ENCODE assay signal across 29 cellular contexts in the genomic region with DNA sequence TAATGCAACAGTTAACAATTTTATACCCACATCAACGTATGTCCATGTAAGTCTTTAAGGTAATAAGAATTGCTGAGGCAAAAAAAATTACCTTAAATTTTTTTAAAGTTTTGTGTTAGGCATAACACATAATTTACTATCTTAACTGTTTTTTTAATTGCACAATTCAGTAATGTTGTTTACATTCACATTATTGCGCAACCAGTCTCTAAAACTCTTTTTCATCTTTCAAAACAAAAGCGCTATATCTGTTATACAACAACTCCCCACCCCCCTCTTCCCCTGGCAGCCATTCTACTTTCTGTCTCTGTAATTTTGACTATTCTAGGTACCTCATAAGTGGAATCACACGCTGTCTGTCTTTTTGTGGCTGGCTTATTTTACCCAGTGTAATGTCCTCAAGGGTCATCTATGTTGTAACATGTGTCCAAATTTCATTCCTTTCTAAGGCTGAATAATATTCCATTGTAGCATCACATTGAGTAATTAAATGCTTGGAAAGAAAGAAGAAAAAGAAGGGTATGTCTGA.
"Had no signal": no experiment of that assay in that cellular context is flagged by ENCODE, and none has a peak within 500 bp of the region (broad histone marks: within the 10 kb centered on the region; RNA-seq: fewer than 3 reads in every experiment).

No MANE protein-coding gene starts in this region.

- H3K4me1 ChIP-seq: ascending aorta had no signal

- H3K27me3 ChIP-seq: ascending aorta, body of pancreas, Peyer's patch had no signal

- ATAC-seq: activated CD8-positive, alpha-beta T cell treated with anti-CD3 and anti-CD28 coated beads, Interleukin-2, amount 10 ng/mL, durations not matched to agents 7 days and 5 days; body of pancreas; T-helper 17 cell; WTC11 had no signal

- H3K9me3 ChIP-seq: ascending aorta, body of pancreas, Peyer's patch had no signal

- H3K4me3 ChIP-seq: ascending aorta, body of pancreas, Peyer's patch had no signal

- DNase-seq: activated CD4-positive, alpha-beta T cell treated with anti-CD3 and anti-CD28 coated beads for 48 hours; activated CD4-positive, alpha-beta T cell treated with anti-CD3 and anti-CD28 coated beads, Interleukin-2, amount 50 U/mL, for 4 hours; activated CD4-positive, CD25-positive, alpha-beta regulatory T cell treated with anti-CD3 and anti-CD28 coated beads, Interleukin-2, amount 50 U/mL, for 72 hours; activated CD8-positive, alpha-beta memory T cell treated with anti-CD3 and anti-CD28 coated beads, Interleukin-2, amount 50 U/mL, for 48 hours; activated CD8-positive, alpha-beta T cell treated with anti-CD3 and anti-CD28 coated beads, Interleukin-2, amount 10 ng/mL, durations not matched to agents 7 days and 5 days; activated naive CD4-positive, alpha-beta T cell treated with anti-CD3 and anti-CD28 coated beads, Interleukin-2, amount 50 U/mL, for 16 hours; activated naive CD8-positive, alpha-beta T cell treated with anti-CD3 and anti-CD28 coated beads, Interleukin-2, amount 10 ng/mL, durations not matched to agents 7 days and 5 days; activated T-cell treated with anti-CD3 and anti-CD28 coated beads, Interleukin-2, amount 50 U/mL, for 1 hour; amniotic stem cell; body of pancreas; Kasumi-1; KBM-7; MV-4-11; NCI-H1092 treated with DMSO at 0.1 percent for 48 hours; NCI-H1417 treated with DMSO at 0.1 percent for 48 hours; NCI-H1694; NCI-H2029; NCI-H2107; NCI-H2171 treated with DMSO at 0.1 percent for 48 hours; NCI-H226; NCI-H526; NCI-H774; Peyer's patch; SHP77 treated with DMSO at 0.1 percent for 48 hours; T-helper 17 cell; T-helper 9 cell had no signal

- H3K27ac ChIP-seq: ascending aorta, body of pancreas, Peyer's patch, RWPE1 had no signal

- H3K36me3 ChIP-seq: ascending aorta, Peyer's patch had no signal
